ENCODE assay signal across 7 cellular contexts in genomic region chr1:843946-844345, GRCh38.
A peak's percentile ranks its signal among the peaks of the same experiment; 100 is the strongest.
DNase-seq lines count a peak whose midpoint lies in the region; ATAC-seq and TF ChIP-seq lines count a peak whose summit lies in the region.
"Not testable (repeated sequence)": the region's sequence is repeated elsewhere in the genome, so short reads cannot be mapped to it uniquely, and the experiment has no call there.

No MANE protein-coding gene starts in this region.

- H4K20me1 ChIP-seq in DND-41 (ENCODE audit: insufficient read depth, low read length) = not testable (repeated sequence)

- 0 out of 2 replicates have a peak overlapping the region, but pooled peaks have one; percentile 17 for H3K9ac ChIP-seq in DND-41 (ENCODE audit: low read depth, low read length)

- H3K27me3 ChIP-seq in DND-41 (ENCODE audit: insufficient read depth, low read length, poor library complexity); effector memory CD4-positive, alpha-beta T cell (replicated peaks; ENCODE audit: control insufficient read depth, insufficient read depth, low read length, poor library complexity, severe bottlenecking): not testable (repeated sequence)

- H3K4me3 Mint-ChIP-seq in T-helper 2 cell treated with Interferon-gamma antibody and Interleukin-4, amounts not matched to agents 5 μg/mL and 100 μg/mL, for 36 hours = peak overlapping the region; percentile 35
- H3K4me3 Mint-ChIP-seq in activated CD8-positive, alpha-beta T cell treated with anti-CD3 and anti-CD28 coated beads, Interleukin-2, amount 10 ng/mL, durations not matched to agents 7 days and 5 days = peak overlapping the region; percentile 42
- H3K4me3 Mint-ChIP-seq in activated naive CD4-positive, alpha-beta T cell treated with anti-CD3 and anti-CD28 coated beads, Interleukin-2, amount 10 ng/mL, durations not matched to agents 7 days and 5 days = peak overlapping the region; percentile 46
- H3K4me3 Mint-ChIP-seq in mesothelial cell of epicardium = not testable (repeated sequence)

- POLR2A ChIA-PET in activated CD8-positive, alpha-beta T cell treated with anti-CD3 and anti-CD28 coated beads, Interleukin-2, amount 10 ng/mL, durations not matched to agents 7 days and 5 days (lab: Charles Lee) = not testable (repeated sequence)

- peaks cover 42% of the 10 kb centered on the region for H3K4me1 Mint-ChIP-seq in T-helper 2 cell treated with Interferon-gamma antibody and Interleukin-4, amounts not matched to agents 5 μg/mL and 100 μg/mL, for 36 hours (ENCODE audit: low read depth)
- peaks cover 63% of the 10 kb centered on the region for H3K4me1 Mint-ChIP-seq in activated CD8-positive, alpha-beta T cell treated with anti-CD3 and anti-CD28 coated beads, Interleukin-2, amount 10 ng/mL, durations not matched to agents 7 days and 5 days (ENCODE audit: low read depth)
- H3K4me1 Mint-ChIP-seq in activated naive CD4-positive, alpha-beta T cell treated with anti-CD3 and anti-CD28 coated beads, Interleukin-2, amount 10 ng/mL, durations not matched to agents 7 days and 5 days = peaks cover 73% of the 10 kb centered on the region
- peaks cover 27% of the 10 kb centered on the region for H3K4me1 Mint-ChIP-seq in mesothelial cell of epicardium

- H2AFZ ChIP-seq in DND-41 (ENCODE audit: low read depth, low read length) = not testable (repeated sequence)

- intact Hi-C loops in posterior vena cava (cut with DNase I) = not testable (repeated sequence)

- 0 out of 2 replicates have a peak overlapping the region, but pooled peaks have one; percentile 17 for H3K4me2 ChIP-seq in DND-41 (ENCODE audit: insufficient read depth, low read length)

- H3K27ac Mint-ChIP-seq in T-helper 2 cell treated with Interferon-gamma antibody and Interleukin-4, amounts not matched to agents 5 μg/mL and 100 μg/mL, for 36 hours = peak overlapping the region; percentile 85
- H3K27ac Mint-ChIP-seq in activated CD8-positive, alpha-beta T cell treated with anti-CD3 and anti-CD28 coated beads, Interleukin-2, amount 10 ng/mL, durations not matched to agents 7 days and 5 days = peak overlapping the region; percentile 96
- H3K27ac Mint-ChIP-seq in activated naive CD4-positive, alpha-beta T cell treated with anti-CD3 and anti-CD28 coated beads, Interleukin-2, amount 10 ng/mL, durations not matched to agents 7 days and 5 days = peak overlapping the region; percentile 97
- peak overlapping the region; percentile 34 for H3K27ac Mint-ChIP-seq in mesothelial cell of epicardium

- DNase-seq in DND-41; T-helper 2 cell treated with Interferon-gamma antibody and Interleukin-4, amounts not matched to agents 5 μg/mL and 100 μg/mL, for 36 hours (ENCODE audit: low spot score); activated CD8-positive, alpha-beta T cell treated with anti-CD3 and anti-CD28 coated beads, Interleukin-2, amount 10 ng/mL, durations not matched to agents 7 days and 5 days; activated naive CD4-positive, alpha-beta T cell treated with anti-CD3 and anti-CD28 coated beads, Interleukin-2, amount 10 ng/mL, durations not matched to agents 7 days and 5 days; effector memory CD4-positive, alpha-beta T cell; mesothelial cell of epicardium (ENCODE audit: low spot score in 2 of 2, unreplicated experiment in 2 of 2): not testable (repeated sequence)
- peak; percentile 56 for DNase-seq in posterior vena cava (ENCODE audit: low spot score)

- H3K4me3 ChIP-seq in DND-41 (ENCODE audit: low read depth in 1 of 2, low read length in 2 of 2); effector memory CD4-positive, alpha-beta T cell (ENCODE audit: insufficient read depth, low read depth, low read length, poor library complexity, severe bottlenecking): not testable (repeated sequence)

- peaks cover 21% of the 10 kb centered on the region for H3K79me2 ChIP-seq in DND-41 (ENCODE audit: insufficient read depth, low read length)

- not testable (repeated sequence) for TF ChIP-seq CTCF in DND-41 (IDR thresholded peaks at IDR 0.05; ENCODE audit: borderline replicate concordance, extremely low read depth, low read length, poor library complexity, severe bottlenecking); mesothelial cell of epicardium (IDR thresholded peaks at IDR 0.05; ENCODE audit: unreplicated experiment)

- not testable (repeated sequence) for H3K9me3 ChIP-seq in DND-41 (ENCODE audit: insufficient read depth, low read length, severe bottlenecking); effector memory CD4-positive, alpha-beta T cell (ENCODE audit: control insufficient read depth, low read length)

- peaks cover 48% of the 10 kb centered on the region for H3K4me1 ChIP-seq in DND-41 (ENCODE audit: insufficient read depth, low read length)
- peaks cover 29% of the 10 kb centered on the region for H3K4me1 ChIP-seq in effector memory CD4-positive, alpha-beta T cell (ENCODE audit: control insufficient read depth, insufficient read depth, low read length, poor library complexity, severe bottlenecking)

- CTCF ChIA-PET in activated CD8-positive, alpha-beta T cell treated with anti-CD3 and anti-CD28 coated beads, Interleukin-2, amount 10 ng/mL, durations not matched to agents 7 days and 5 days (lab: Charles Lee); activated naive CD4-positive, alpha-beta T cell treated with anti-CD3 and anti-CD28 coated beads, Interleukin-2, amount 10 ng/mL, durations not matched to agents 7 days and 5 days (lab: Charles Lee): not testable (repeated sequence)

- peak overlapping the region; percentile 74 for H3K27ac ChIP-seq in DND-41 (ENCODE audit: low read length)
- peak overlapping the region; percentile 37 for H3K27ac ChIP-seq in effector memory CD4-positive, alpha-beta T cell (ENCODE audit: insufficient read depth, low read length, poor library complexity, severe bottlenecking)

- not testable (repeated sequence) for ATAC-seq in DND-41 (ENCODE audit: insufficient read depth, low read depth)
- peak; percentile 12 for ATAC-seq in activated CD8-positive, alpha-beta T cell treated with anti-CD3 and anti-CD28 coated beads, Interleukin-2, amount 10 ng/mL, durations not matched to agents 7 days and 5 days

- peaks cover 28% of the 10 kb centered on the region for H3K36me3 ChIP-seq in DND-41 (ENCODE audit: insufficient read depth, low read length)
- H3K36me3 ChIP-seq in effector memory CD4-positive, alpha-beta T cell (ENCODE audit: control insufficient read depth, insufficient read depth, low read length) = not testable (repeated sequence)

- H3K36me3 Mint-ChIP-seq in T-helper 2 cell treated with Interferon-gamma antibody and Interleukin-4, amounts not matched to agents 5 μg/mL and 100 μg/mL, for 36 hours (ENCODE audit: low read depth); mesothelial cell of epicardium: not testable (repeated sequence)
- peaks cover 28% of the 10 kb centered on the region for H3K36me3 Mint-ChIP-seq in activated CD8-positive, alpha-beta T cell treated with anti-CD3 and anti-CD28 coated beads, Interleukin-2, amount 10 ng/mL, durations not matched to agents 7 days and 5 days (ENCODE audit: low read depth)
- peaks cover 18% of the 10 kb centered on the region for H3K36me3 Mint-ChIP-seq in activated naive CD4-positive, alpha-beta T cell treated with anti-CD3 and anti-CD28 coated beads, Interleukin-2, amount 10 ng/mL, durations not matched to agents 7 days and 5 days

- not testable (repeated sequence) for H3K9me3 Mint-ChIP-seq in T-helper 2 cell treated with Interferon-gamma antibody and Interleukin-4, amounts not matched to agents 5 μg/mL and 100 μg/mL, for 36 hours; activated CD8-positive, alpha-beta T cell treated with anti-CD3 and anti-CD28 coated beads, Interleukin-2, amount 10 ng/mL, durations not matched to agents 7 days and 5 days (ENCODE audit: insufficient read depth); activated naive CD4-positive, alpha-beta T cell treated with anti-CD3 and anti-CD28 coated beads, Interleukin-2, amount 10 ng/mL, durations not matched to agents 7 days and 5 days; mesothelial cell of epicardium

- not testable (repeated sequence) for H3K27me3 Mint-ChIP-seq in T-helper 2 cell treated with Interferon-gamma antibody and Interleukin-4, amounts not matched to agents 5 μg/mL and 100 μg/mL, for 36 hours (ENCODE audit: low read depth); activated CD8-positive, alpha-beta T cell treated with anti-CD3 and anti-CD28 coated beads, Interleukin-2, amount 10 ng/mL, durations not matched to agents 7 days and 5 days (ENCODE audit: low read depth); activated naive CD4-positive, alpha-beta T cell treated with anti-CD3 and anti-CD28 coated beads, Interleukin-2, amount 10 ng/mL, durations not matched to agents 7 days and 5 days; mesothelial cell of epicardium (ENCODE audit: low read depth)

Comparison
In these comparisons a context has a peak if more than half of its experiments do, and no peak if none do; other contexts are left out.
1. H3K27ac Mint-ChIP-seq: peak in every context shown above with its lines; median percentile 97 in activated naive CD4-positive, alpha-beta T cell treated with anti-CD3 and anti-CD28 coated beads, Interleukin-2, amount 10 ng/mL, durations not matched to agents 7 days and 5 days; 96 in activated CD8-positive, alpha-beta T cell treated with anti-CD3 and anti-CD28 coated beads, Interleukin-2, amount 10 ng/mL, durations not matched to agents 7 days and 5 days; 85 in T-helper 2 cell treated with Interferon-gamma antibody and Interleukin-4, amounts not matched to agents 5 μg/mL and 100 μg/mL, for 36 hours; 34 in mesothelial cell of epicardium.